Comparison of ENCODE assay signal across 8 cellular contexts in the genomic region with DNA sequence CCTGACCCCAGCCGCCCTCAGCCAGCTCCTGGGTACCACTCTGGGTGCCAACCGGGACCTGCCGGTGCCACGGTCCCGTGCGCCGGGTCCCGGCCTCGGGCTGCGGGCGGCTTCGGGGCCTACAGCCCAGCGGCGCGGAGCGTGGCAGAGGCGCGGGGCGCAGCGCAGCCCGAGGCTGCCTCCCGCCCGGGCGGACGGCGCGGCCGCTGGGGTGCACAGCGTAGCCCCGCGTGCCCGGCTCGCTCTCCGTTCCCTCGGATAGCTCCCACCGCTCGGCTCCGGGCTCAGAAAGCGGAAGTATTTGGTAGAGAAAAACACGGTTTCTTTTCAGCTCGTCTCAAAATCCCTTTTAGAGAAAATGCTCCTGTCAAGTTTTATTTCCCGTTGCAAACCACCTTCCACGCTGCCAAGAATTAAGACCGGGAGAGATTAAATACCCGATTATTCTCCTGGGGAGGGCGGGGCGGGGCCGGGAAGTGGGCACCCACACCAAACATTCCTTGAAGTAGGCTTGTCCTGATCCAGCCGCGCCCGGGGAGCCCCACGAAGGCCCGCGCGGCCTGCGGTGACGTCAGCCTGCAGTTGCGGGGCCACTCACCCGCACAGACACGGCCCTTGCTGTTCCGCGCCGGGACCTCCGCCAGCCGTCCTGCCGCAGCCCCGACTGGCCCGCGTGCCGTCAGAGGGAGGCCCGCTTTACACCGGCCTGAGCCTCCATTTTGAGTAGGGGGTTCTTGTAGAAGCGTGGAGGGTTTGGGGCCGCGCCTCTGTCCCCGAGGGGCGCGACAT. TPM values are rescaled to one million over a fixed set of nuclear protein-coding genes. Genes with fewer than 3 reads are reported as not detected.
DNase-seq lines count a peak whose midpoint lies in the region; ATAC-seq, FAIRE-seq and TF ChIP-seq lines count a peak whose summit lies in the region.

No MANE protein-coding gene starts in this region.

- peaks cover 16 to 47% of the 10 kb centered on the region in 2 experiments for H4K20me1 ChIP-seq in H1 (replicated peaks in 1 of 2; ENCODE audit: control insufficient read depth in 1 of 2, insufficient read depth in 2 of 2, low read length in 2 of 2)

- H3K36me3 ChIP-seq in H1 (ENCODE audit: control insufficient read depth in 2 of 4, insufficient read depth in 4 of 4, low read length in 3 of 4), result peaks cover 0 to 11% (median 0%) of the 10 kb centered on the region in 4 experiments; a peak in 1 of 8 replicates

- no peak for FAIRE-seq in H1 (lab: Jason Lieb, UNC)

- no peak overlapping the region for H3K18ac ChIP-seq in H1 (ENCODE audit: extremely low read depth, low read length)

- H3K27me3 ChIP-seq in H1 (replicated peaks in 1 of 4; ENCODE audit: control insufficient read depth in 3 of 4, extremely low read depth in 1 of 4, insufficient read depth in 3 of 4, low read length in 3 of 4), result peaks cover 83 to 100% (median 95%) of the 10 kb centered on the region in 4 experiments

- no peak overlapping the region for H3K14ac ChIP-seq in H1 (ENCODE audit: insufficient read length)

- H3K79me1 ChIP-seq in H1 (ENCODE audit: low read depth, low read length), result no peaks in the 10 kb centered on the region

- H3K4me3 ChIP-seq in H1 (ENCODE audit: extremely low read depth in 1 of 4, insufficient read depth in 2 of 4, low read depth in 3 of 4, low read length in 4 of 4), result peak overlapping the region in 1 of 4 experiments; percentile 26; a peak in 1 of 8 replicates

- no peak for TF ChIP-seq CTCF in H1 (IDR thresholded peaks at IDR 0.05; ENCODE audit: control extremely low read depth in 1 of 3, insufficient read depth in 1 of 3, low read depth in 1 of 3, low read length in 3 of 3)

- H4K91ac ChIP-seq in H1 (replicated peaks; ENCODE audit: insufficient read length, low read length), result no peak overlapping the region

- H3K23ac ChIP-seq in H1 (ENCODE audit: insufficient read length), result no peak overlapping the region

- H3K27ac ChIP-seq in H1 (ENCODE audit: low read depth, low read length), result no peak overlapping the region

- 9% methylated on average over 48 of the region's 78 CpGs; no CpG with 5 or more reads in 1 of the 2 experiments for WGBS in H1 (ENCODE audit: extremely low coverage in 1 of 2, insufficient coverage in 1 of 2, insufficient read length in 1 of 2, insufficient replicate concordance in 2 of 2, low coverage in 1 of 2, low lambda C conversion rate in 2 of 2, missing lambda C conversion rate in 1 of 2), 2 experiments

- no peak overlapping the region for H3K4ac ChIP-seq in H1 (replicated peaks; ENCODE audit: insufficient read length, low read depth, low read length)

- CTCF ChIA-PET in H1 (lab: Charles Lee; ENCODE audit: partially characterized antibody), result interaction anchor here (1.1 to 9.1 kb wide), 2 partner anchors 12 to 17 kb away, joined by 3 to 64 read pairs; no protein-coding TSS in a partner anchor

- no peak overlapping the region for H2AK5ac ChIP-seq in H1 (ENCODE audit: low read depth, low read length)

- no peak overlapping the region for H3K56ac ChIP-seq in H1 (replicated peaks; ENCODE audit: insufficient read length, low read depth, low read length)

- in situ Hi-C loops in ACHN (cut with HindIII; ENCODE audit: low pct_ligation_motif_present, low pct_unique_long_range_greater_than_20kb, low sequenced_read_pairs), result no loop called here

- H3K4me2 ChIP-seq in H1 (ENCODE audit: insufficient read depth in 1 of 2, low read depth in 2 of 2, low read length in 2 of 2), result peak overlapping the region in 1 of 2 experiments; percentile 18; a peak in 1 of 4 replicates

- DNase-seq in ACHN, result peak; percentile 40
- peak; percentile 65 to 86 for DNase-seq in Kasumi-1 (lab: John Stamatoyannopoulos, UW)
- DNase-seq in H1 (ENCODE audit: low read depth in 1 of 2, low spot score in 2 of 2), result peak in 1 of 2 experiments; percentile 68
- DNase-seq in natural killer cell treated with Interleukin-12 subunit alpha and Interleukin-12 subunit beta and Interleukin-15 and Interleukin-18, amount 100 ng/mL, for 72 hours (ENCODE audit: low spot score), result no peak
- DNase-seq in GDM1 (lab: John Stamatoyannopoulos, UW), result no peak
- DNase-seq in amniotic stem cell (lab: John Stamatoyannopoulos, UW), result no peak
- no peak for DNase-seq in medulla oblongata (ENCODE audit: extremely low spot score)

- H4K5ac ChIP-seq in H1 (ENCODE audit: insufficient read length, low read depth, low read length), result no peak overlapping the region

- ATAC-seq in natural killer cell treated with Interleukin-12 subunit alpha and Interleukin-12 subunit beta and Interleukin-15 and Interleukin-18, amount 100 ng/mL, for 72 hours, result peak; percentile 66 to 71
- ATAC-seq in GM18909 (IDR thresholded peaks at IDR 0.05; ENCODE audit: poor library complexity, unreplicated experiment), result no peak

- no peak for TF ChIP-seq POLR2A in H1 (IDR thresholded peaks at IDR 0.05; ENCODE audit: control extremely low read depth in 1 of 2, low read depth in 2 of 2, low read length in 2 of 2)

- POLR2A ChIA-PET in H1 (lab: Charles Lee; ENCODE audit: partially characterized antibody), result interaction anchor here (1.1 kb wide), 1 partner anchor 17 kb away, joined by 3 read pairs; no protein-coding TSS in a partner anchor

- no peak overlapping the region for H2BK12ac ChIP-seq in H1 (ENCODE audit: low read depth, low read length)

- H3K9me3 ChIP-seq in H1 (ENCODE audit: insufficient read depth in 2 of 2, low read depth in 1 of 2, low read length in 1 of 2), result peaks cover 0 to 3% of the 10 kb centered on the region in 2 experiments; a peak in 1 of 4 replicates

- H2AFZ ChIP-seq in H1 (ENCODE audit: low read length), result no peak overlapping the region

- no peak overlapping the region for H2BK5ac ChIP-seq in H1 (ENCODE audit: low read depth, low read length)

- H3K9ac ChIP-seq in H1 (replicated peaks in 1 of 4; ENCODE audit: extremely low read depth in 1 of 4, low read depth in 3 of 4, low read length in 3 of 4), result no peak overlapping the region

- TF ChIP-seq RAD21 in H1 (IDR thresholded peaks at IDR 0.05 in 1 of 2, conservative IDR thresholded peaks at IDR 0.05 in 1 of 2; ENCODE audit: low read depth in 2 of 2, low read length in 2 of 2), result no peak

- no peak overlapping the region for H2BK20ac ChIP-seq in H1 (ENCODE audit: low read length)

- peak overlapping the region; percentile 71 for H3K4me3 Mint-ChIP-seq in natural killer cell treated with Interleukin-12 subunit alpha and Interleukin-12 subunit beta and Interleukin-15 and Interleukin-18, amount 100 ng/mL, for 72 hours

- no peaks in the 10 kb centered on the region for H3K36me3 Mint-ChIP-seq in natural killer cell treated with Interleukin-12 subunit alpha and Interleukin-12 subunit beta and Interleukin-15 and Interleukin-18, amount 100 ng/mL, for 72 hours

- H3K79me2 ChIP-seq in H1 (ENCODE audit: control insufficient read depth in 1 of 2, insufficient read depth in 2 of 2, low read length in 2 of 2), result no peaks in the 10 kb centered on the region

- H4K8ac ChIP-seq in H1 (ENCODE audit: extremely low read depth, insufficient read depth, low read length), result peak overlapping the region; percentile 68; the same call in 1 of the 2 replicates

- H3K4me1 Mint-ChIP-seq in natural killer cell treated with Interleukin-12 subunit alpha and Interleukin-12 subunit beta and Interleukin-15 and Interleukin-18, amount 100 ng/mL, for 72 hours (ENCODE audit: low read depth in 2 of 2), result peaks cover 14 to 18% of the 10 kb centered on the region in 2 donors

- H2BK15ac ChIP-seq in H1 (ENCODE audit: low read length), result no peak overlapping the region

- H3K27me3 Mint-ChIP-seq in natural killer cell treated with Interleukin-12 subunit alpha and Interleukin-12 subunit beta and Interleukin-15 and Interleukin-18, amount 100 ng/mL, for 72 hours, result peaks cover 60 to 74% of the 10 kb centered on the region in 2 donors

- TF ChIP-seq EP300 in H1 (IDR thresholded peaks at IDR 0.05; ENCODE audit: borderline replicate concordance in 1 of 2, low read depth in 2 of 2, low read length in 2 of 2), result no peak

- no peak overlapping the region for H2BK120ac ChIP-seq in H1 (replicated peaks; ENCODE audit: low read depth, low read length)

- no peaks in the 10 kb centered on the region for H3K23me2 ChIP-seq in H1 (ENCODE audit: low read depth, low read length)

- H3K4me1 ChIP-seq in H1 (replicated peaks in 1 of 4; ENCODE audit: control insufficient read depth in 3 of 4, insufficient read depth in 4 of 4, low read length in 3 of 4), result peaks cover 0 to 17% (median 12%) of the 10 kb centered on the region in 4 experiments; a peak in 5 of 7 replicates

- no peaks in the 10 kb centered on the region for H3K9me3 Mint-ChIP-seq in natural killer cell treated with Interleukin-12 subunit alpha and Interleukin-12 subunit beta and Interleukin-15 and Interleukin-18, amount 100 ng/mL, for 72 hours

- no peak overlapping the region for H3K27ac Mint-ChIP-seq in natural killer cell treated with Interleukin-12 subunit alpha and Interleukin-12 subunit beta and Interleukin-15 and Interleukin-18, amount 100 ng/mL, for 72 hours

RNA-seq across cellular contexts. Expression of a gene that starts 7.2 kb away (rescaled TPM):
- total RNA-seq in H1 (2021; fragmentation: NEBNext Ultra II Directional; extraction: Animal tissue kit (Norgen Biotek cat#: 25700)), result not detected in 2 replicates
- polyA plus RNA-seq in H1 (2011; rRNA removed), result not detected in 2 replicates
- not detected for polyA plus RNA-seq in H1 (2011; cell fraction: cytosol; rRNA removed)
- polyA plus RNA-seq in H1 (2011; cell fraction: nucleus; rRNA removed), result not detected
- polyA plus RNA-seq in H1 (2012, experiment 1 of 2), result 0.07 TPM in 1 of 4 replicates, not detected in the others
- polyA plus RNA-seq in H1 (2012, experiment 2 of 2), result not detected
- not detected for polyA plus RNA-seq in H1 (2013, experiment 1 of 2)
- polyA plus RNA-seq in H1 (2013, experiment 2 of 2), result not detected
- polyA minus RNA-seq in H1 (2011; rRNA and poly(A)+ RNA removed), result not detected in 2 replicates
- not detected for polyA minus RNA-seq in H1 (2011; cell fraction: cytosol; rRNA and poly(A)+ RNA removed)
- not detected for polyA minus RNA-seq in H1 (2011; cell fraction: nucleus; rRNA and poly(A)+ RNA removed)
- total RNA-seq in natural killer cell treated with Interleukin-12 subunit alpha and Interleukin-12 subunit beta and Interleukin-15 and Interleukin-18, amount 100 ng/mL, for 72 hours, result not detected

RNA-seq across cellular contexts. Expression of a gene that starts 7.7 kb away (rescaled TPM):
- not detected in 2 replicates for total RNA-seq in H1 (2021; fragmentation: NEBNext Ultra II Directional; extraction: Animal tissue kit (Norgen Biotek cat#: 25700))
- polyA plus RNA-seq in H1 (2011; rRNA removed), result not detected in 2 replicates
- not detected for polyA plus RNA-seq in H1 (2011; cell fraction: cytosol; rRNA removed)
- not detected for polyA plus RNA-seq in H1 (2011; cell fraction: nucleus; rRNA removed)
- polyA plus RNA-seq in H1 (2012, experiment 1 of 2), result not detected in 4 replicates
- polyA plus RNA-seq in H1 (2012, experiment 2 of 2), result not detected
- not detected for polyA plus RNA-seq in H1 (2013, experiment 1 of 2)
- not detected for polyA plus RNA-seq in H1 (2013, experiment 2 of 2)
- not detected in 2 replicates for polyA minus RNA-seq in H1 (2011; rRNA and poly(A)+ RNA removed)
- not detected for polyA minus RNA-seq in H1 (2011; cell fraction: cytosol; rRNA and poly(A)+ RNA removed)
- polyA minus RNA-seq in H1 (2011; cell fraction: nucleus; rRNA and poly(A)+ RNA removed), result not detected
- total RNA-seq in natural killer cell treated with Interleukin-12 subunit alpha and Interleukin-12 subunit beta and Interleukin-15 and Interleukin-18, amount 100 ng/mL, for 72 hours, result under 1 TPM; 0.20 to 0.76 TPM

RNA-seq across cellular contexts. Expression of a gene that starts 18.6 kb away (rescaled TPM):
- total RNA-seq in H1 (2021; fragmentation: NEBNext Ultra II Directional; extraction: Animal tissue kit (Norgen Biotek cat#: 25700)), result not detected in 2 replicates
- not detected in 2 replicates for polyA plus RNA-seq in H1 (2011; rRNA removed)
- polyA plus RNA-seq in H1 (2011; cell fraction: cytosol; rRNA removed), result not detected
- polyA plus RNA-seq in H1 (2011; cell fraction: nucleus; rRNA removed), result not detected
- not detected in 4 replicates for polyA plus RNA-seq in H1 (2012, experiment 1 of 2)
- polyA plus RNA-seq in H1 (2012, experiment 2 of 2), result not detected
- polyA plus RNA-seq in H1 (2013, experiment 1 of 2), result not detected
- not detected for polyA plus RNA-seq in H1 (2013, experiment 2 of 2)
- polyA minus RNA-seq in H1 (2011; rRNA and poly(A)+ RNA removed), result not detected in 2 replicates
- not detected for polyA minus RNA-seq in H1 (2011; cell fraction: cytosol; rRNA and poly(A)+ RNA removed)
- not detected for polyA minus RNA-seq in H1 (2011; cell fraction: nucleus; rRNA and poly(A)+ RNA removed)
- total RNA-seq in natural killer cell treated with Interleukin-12 subunit alpha and Interleukin-12 subunit beta and Interleukin-15 and Interleukin-18, amount 100 ng/mL, for 72 hours, result 1 to 10 TPM in 1 of 2 donors, under 1 TPM in 1; 0.88 to 1.3 TPM

RNA-seq across cellular contexts. Expression of a gene that starts 27.4 kb away (rescaled TPM):
- not detected in 2 replicates for total RNA-seq in H1 (2021; fragmentation: NEBNext Ultra II Directional; extraction: Animal tissue kit (Norgen Biotek cat#: 25700))
- not detected in 2 replicates for polyA plus RNA-seq in H1 (2011; rRNA removed)
- not detected for polyA plus RNA-seq in H1 (2011; cell fraction: cytosol; rRNA removed)
- polyA plus RNA-seq in H1 (2011; cell fraction: nucleus; rRNA removed), result not detected
- polyA plus RNA-seq in H1 (2012, experiment 1 of 2), result not detected in 4 replicates
- polyA plus RNA-seq in H1 (2012, experiment 2 of 2), result not detected
- not detected for polyA plus RNA-seq in H1 (2013, experiment 1 of 2)
- not detected for polyA plus RNA-seq in H1 (2013, experiment 2 of 2)
- polyA minus RNA-seq in H1 (2011; rRNA and poly(A)+ RNA removed), result not detected in 2 replicates
- polyA minus RNA-seq in H1 (2011; cell fraction: cytosol; rRNA and poly(A)+ RNA removed), result not detected
- polyA minus RNA-seq in H1 (2011; cell fraction: nucleus; rRNA and poly(A)+ RNA removed), result not detected
- total RNA-seq in natural killer cell treated with Interleukin-12 subunit alpha and Interleukin-12 subunit beta and Interleukin-15 and Interleukin-18, amount 100 ng/mL, for 72 hours, result 1 to 10 TPM in 1 of 2 donors, not detected in 1; 2.4 TPM

RNA-seq across cellular contexts. Expression of a gene that starts 36.3 kb away (rescaled TPM):
- total RNA-seq in H1 (2021; fragmentation: NEBNext Ultra II Directional; extraction: Animal tissue kit (Norgen Biotek cat#: 25700)), result not detected in 2 replicates
- polyA plus RNA-seq in H1 (2011; rRNA removed), result 0.03 TPM in 1 of 2 replicates, not detected in the other
- polyA plus RNA-seq in H1 (2011; cell fraction: cytosol; rRNA removed), result not detected
- not detected for polyA plus RNA-seq in H1 (2011; cell fraction: nucleus; rRNA removed)
- not detected in 4 replicates for polyA plus RNA-seq in H1 (2012, experiment 1 of 2)
- polyA plus RNA-seq in H1 (2012, experiment 2 of 2), result not detected
- polyA plus RNA-seq in H1 (2013, experiment 1 of 2), result 0.02 TPM
- polyA plus RNA-seq in H1 (2013, experiment 2 of 2), result 0.02 TPM
- not detected in 2 replicates for polyA minus RNA-seq in H1 (2011; rRNA and poly(A)+ RNA removed)
- not detected for polyA minus RNA-seq in H1 (2011; cell fraction: cytosol; rRNA and poly(A)+ RNA removed)
- not detected for polyA minus RNA-seq in H1 (2011; cell fraction: nucleus; rRNA and poly(A)+ RNA removed)
- under 1 TPM in 1 of 2 donors, not detected in 1; 0.20 TPM for total RNA-seq in natural killer cell treated with Interleukin-12 subunit alpha and Interleukin-12 subunit beta and Interleukin-15 and Interleukin-18, amount 100 ng/mL, for 72 hours

Comparison
In these comparisons a context has a peak if more than half of its experiments do, and no peak if none do; other contexts are left out.
1. DNase-seq: peak in ACHN (single experiment) and Kasumi-1 (2 of 2); none in natural killer cell treated with Interleukin-12 subunit alpha and Interleukin-12 subunit beta and Interleukin-15 and Interleukin-18, amount 100 ng/mL, for 72 hours (single experiment), GDM1 (single experiment), amniotic stem cell (single experiment) and medulla oblongata (single experiment).